Comparison of ENCODE assay signal across 6 cellular contexts in the genomic region with DNA sequence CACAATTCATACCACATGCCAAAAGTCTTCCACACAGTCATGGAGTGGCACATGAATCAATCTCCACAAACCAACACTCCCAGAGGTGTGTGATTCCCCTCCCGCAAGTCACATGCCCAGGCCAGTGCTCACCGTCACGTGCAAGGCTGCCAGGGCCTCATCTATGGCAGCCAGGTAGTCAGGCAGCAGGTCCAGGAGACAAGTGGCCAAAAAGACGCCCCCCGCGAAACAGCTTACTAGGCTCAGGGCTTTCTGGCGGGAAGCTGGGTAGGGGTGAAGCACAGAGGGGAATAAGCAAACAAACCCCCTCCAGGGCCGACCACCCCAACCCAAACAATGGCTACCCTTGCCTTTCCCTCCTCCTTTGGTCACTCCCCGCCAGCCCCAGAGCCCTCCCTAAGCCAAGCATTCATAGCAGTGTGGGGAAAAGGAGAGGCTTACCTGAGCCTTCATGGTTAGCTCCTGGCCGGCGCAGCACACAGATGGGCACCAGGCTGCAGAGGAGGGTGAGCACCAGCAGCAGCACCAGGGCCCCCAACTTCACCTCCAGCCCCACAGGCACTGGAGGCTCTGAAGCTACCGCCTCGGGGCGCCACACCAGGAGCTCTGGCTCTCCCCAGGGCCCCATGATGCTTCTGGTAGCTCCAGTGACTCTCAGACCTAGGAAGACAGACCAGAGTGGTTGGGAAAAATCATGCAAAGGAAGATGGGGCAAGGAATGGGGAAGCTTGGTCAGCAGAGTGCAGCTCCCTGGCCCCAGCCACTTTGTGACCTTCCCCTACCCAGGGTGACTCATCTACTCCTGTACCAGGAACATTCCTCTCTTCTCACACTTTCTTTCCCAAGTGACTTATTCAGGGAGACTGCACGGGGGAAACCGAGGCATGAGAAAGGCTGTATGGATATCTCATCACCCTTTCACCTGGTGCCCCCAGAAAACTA. TPM values are rescaled to one million over a fixed set of nuclear protein-coding genes. Genes with fewer than 3 reads are reported as not detected.
DNase-seq lines count a peak whose midpoint lies in the region; FAIRE-seq and TF ChIP-seq lines count a peak whose summit lies in the region.

No MANE protein-coding gene starts in this region.

- H2BK15ac ChIP-seq in neuronal stem cell (ENCODE audit: low read length), result peak overlapping the region; percentile 7

- peak overlapping the region; percentile 87 for H3K4me3 Mint-ChIP-seq in activated CD4-positive, alpha-beta T cell treated with anti-CD3 and anti-CD28 coated beads, Interleukin-2, amount 10 ng/mL, durations not matched to agents 24 days and 14 days

- no peaks in the 10 kb centered on the region for H3K27me3 ChIP-seq in bronchial epithelial cell (ENCODE audit: control insufficient read depth, insufficient read depth, low read length)
- H3K27me3 ChIP-seq in neuronal stem cell (ENCODE audit: control insufficient read depth in 3 of 3, insufficient read depth in 3 of 3, low read depth in 1 of 3, low read length in 3 of 3), result no peaks in the 10 kb centered on the region

- H4K91ac ChIP-seq in neuronal stem cell (ENCODE audit: low read depth, low read length, poor library complexity), result no peak overlapping the region

- peak overlapping the region; percentile 84 for H3K9ac ChIP-seq in neuronal stem cell (ENCODE audit: low read depth, low read length, poor library complexity)

- H3K36me3 ChIP-seq in bronchial epithelial cell (ENCODE audit: control insufficient read depth, insufficient read depth, low read length) (peaks cover 9% of the 10 kb centered on the region), neuronal stem cell (replicated peaks in 1 of 2; ENCODE audit: control insufficient read depth in 2 of 2, insufficient read depth in 2 of 2, low read length in 2 of 2) (peaks cover 20 to 41% of the 10 kb centered on the region in 2 donors)

- no peak overlapping the region for H3K4ac ChIP-seq in neuronal stem cell (ENCODE audit: low read length)

- H3K14ac ChIP-seq in neuronal stem cell (ENCODE audit: low read length), result no peak overlapping the region

- H4K8ac ChIP-seq in neuronal stem cell (ENCODE audit: low read depth, low read length), result no peak overlapping the region

- H3K4me2 ChIP-seq in neuronal stem cell (ENCODE audit: insufficient read depth, low read length, poor library complexity, severe bottlenecking), result peak overlapping the region; percentile 77

- no peak for TF ChIP-seq CTCF in bronchial epithelial cell (IDR thresholded peaks at IDR 0.05; ENCODE audit: insufficient read depth, low read length, severe bottlenecking)

- H2BK5ac ChIP-seq in neuronal stem cell (ENCODE audit: low read length), result peak overlapping the region; percentile 55

- H3K27ac ChIP-seq in neuronal stem cell (replicated peaks; ENCODE audit: low read length), result no peak overlapping the region

- no peak for FAIRE-seq in bronchial epithelial cell (lab: Jason Lieb, UNC)

- H3K9me3 ChIP-seq in neuronal stem cell (replicated peaks in 1 of 2; ENCODE audit: control insufficient read depth in 2 of 2, insufficient read depth in 1 of 2, low read depth in 1 of 2, low read length in 2 of 2), result no peaks in the 10 kb centered on the region

- H3K79me1 ChIP-seq in neuronal stem cell (ENCODE audit: low read depth, low read length), result peaks cover 13% of the 10 kb centered on the region

- peak overlapping the region; percentile 55 for H3K18ac ChIP-seq in neuronal stem cell (ENCODE audit: low read length)

- H3K36me3 Mint-ChIP-seq in activated CD4-positive, alpha-beta T cell treated with anti-CD3 and anti-CD28 coated beads, Interleukin-2, amount 10 ng/mL, durations not matched to agents 24 days and 14 days (ENCODE audit: low read depth), result peaks cover 32% of the 10 kb centered on the region

- peaks cover 48% of the 10 kb centered on the region for H3K4me1 Mint-ChIP-seq in activated CD4-positive, alpha-beta T cell treated with anti-CD3 and anti-CD28 coated beads, Interleukin-2, amount 10 ng/mL, durations not matched to agents 24 days and 14 days

- H3K9me3 Mint-ChIP-seq in activated CD4-positive, alpha-beta T cell treated with anti-CD3 and anti-CD28 coated beads, Interleukin-2, amount 10 ng/mL, durations not matched to agents 24 days and 14 days, result no peaks in the 10 kb centered on the region

- DNase-seq in activated CD4-positive, alpha-beta T cell treated with anti-CD3 and anti-CD28 coated beads, Interleukin-2, amount 10 ng/mL, durations not matched to agents 24 days and 14 days, result no peak
- DNase-seq in activated CD4-positive, alpha-beta T cell treated with anti-CD3 and anti-CD28 coated beads, Interleukin-2, amount 50 U/mL, for 4 hours, result no peak
- DNase-seq in bronchial epithelial cell (ENCODE audit: low read depth) (peak; percentile 65), neuronal stem cell (ENCODE audit: low spot score) (no peak), putamen (ENCODE audit: low spot score) (no peak), NCI-H1092 (lab: John Stamatoyannopoulos, UW) (no peak)

- H2AFZ ChIP-seq in neuronal stem cell (ENCODE audit: low read length), result no peak overlapping the region

- H3K23ac ChIP-seq in neuronal stem cell (ENCODE audit: low read depth, low read length, poor library complexity), result peak overlapping the region; percentile 76

- intact Hi-C loops in activated CD4-positive, alpha-beta T cell treated with anti-CD3 and anti-CD28 coated beads, Interleukin-2, amount 10 ng/mL, durations not matched to agents 24 days and 14 days (cut with micrococcal nuclease), result loop anchor here (1.0 to 10.0 kb wide), 3 partner anchors 28 to 428 kb away; a partner anchor contains a TSS

- peak overlapping the region; percentile 90 for H2AK5ac ChIP-seq in neuronal stem cell (ENCODE audit: low read depth, low read length)

- H2BK12ac ChIP-seq in neuronal stem cell (ENCODE audit: low read length), result no peak overlapping the region

- H3K27ac Mint-ChIP-seq in activated CD4-positive, alpha-beta T cell treated with anti-CD3 and anti-CD28 coated beads, Interleukin-2, amount 10 ng/mL, durations not matched to agents 24 days and 14 days, result peak overlapping the region; percentile 89

- no peaks in the 10 kb centered on the region for H3K27me3 Mint-ChIP-seq in activated CD4-positive, alpha-beta T cell treated with anti-CD3 and anti-CD28 coated beads, Interleukin-2, amount 10 ng/mL, durations not matched to agents 24 days and 14 days

- peaks cover 15 to 23% of the 10 kb centered on the region in 2 donors for H3K4me1 ChIP-seq in neuronal stem cell (ENCODE audit: control insufficient read depth in 2 of 2, insufficient read depth in 1 of 2, low read depth in 1 of 2, low read length in 2 of 2)

- peak overlapping the region; percentile 80 for H3K4me3 ChIP-seq in bronchial epithelial cell (ENCODE audit: low read depth, low read length)
- peak overlapping the region; percentile 68 to 84 for H3K4me3 ChIP-seq in neuronal stem cell (ENCODE audit: low read length in 2 of 2)

- no CpG with 5 or more reads among the region's 16 CpGs for WGBS in neuronal stem cell (ENCODE audit: extremely low coverage in 2 of 2, insufficient read length in 2 of 2, insufficient replicate concordance in 1 of 2), 2 donors

- peak overlapping the region; percentile 13 for H2BK120ac ChIP-seq in neuronal stem cell (ENCODE audit: low read depth, low read length)

RNA-seq across cellular contexts. Expression of a gene that starts 1.0 kb away (rescaled TPM):
- 71.6 and 78.2 TPM in 2 replicates for total RNA-seq in activated CD4-positive, alpha-beta T cell treated with anti-CD3 and anti-CD28 coated beads, Interleukin-2, amount 10 ng/mL, durations not matched to agents 24 days and 14 days
- total RNA-seq in bronchial epithelial cell, result 71.2 and 108 TPM in 2 replicates
- polyA plus RNA-seq in neuronal stem cell (2013, experiment 1 of 2), result 83.0 TPM
- polyA plus RNA-seq in neuronal stem cell (2013, experiment 2 of 2), result 80.7 TPM

RNA-seq across cellular contexts. Expression of a gene that starts 3.9 kb away (rescaled TPM):
- total RNA-seq in activated CD4-positive, alpha-beta T cell treated with anti-CD3 and anti-CD28 coated beads, Interleukin-2, amount 10 ng/mL, durations not matched to agents 24 days and 14 days, result 72.4 and 76.8 TPM in 2 replicates
- total RNA-seq in bronchial epithelial cell, result 2.6 and 4.7 TPM in 2 replicates
- polyA plus RNA-seq in neuronal stem cell (2013, experiment 1 of 2), result 22.5 TPM
- polyA plus RNA-seq in neuronal stem cell (2013, experiment 2 of 2), result 21.8 TPM

RNA-seq across cellular contexts. Expression of a gene that starts 5.3 kb away (rescaled TPM):
- total RNA-seq in activated CD4-positive, alpha-beta T cell treated with anti-CD3 and anti-CD28 coated beads, Interleukin-2, amount 10 ng/mL, durations not matched to agents 24 days and 14 days, result 8.3 and 9.7 TPM in 2 replicates
- total RNA-seq in bronchial epithelial cell, result 4.6 and 7.1 TPM in 2 replicates
- 14.4 TPM for polyA plus RNA-seq in neuronal stem cell (2013, experiment 1 of 2)
- polyA plus RNA-seq in neuronal stem cell (2013, experiment 2 of 2), result 14.5 TPM

RNA-seq across cellular contexts. Expression of a gene that starts 15.1 kb away (rescaled TPM):
- 195 and 200 TPM in 2 replicates for total RNA-seq in activated CD4-positive, alpha-beta T cell treated with anti-CD3 and anti-CD28 coated beads, Interleukin-2, amount 10 ng/mL, durations not matched to agents 24 days and 14 days
- total RNA-seq in bronchial epithelial cell, result 181 and 183 TPM in 2 replicates
- 64.0 TPM for polyA plus RNA-seq in neuronal stem cell (2013, experiment 1 of 2)
- 61.0 TPM for polyA plus RNA-seq in neuronal stem cell (2013, experiment 2 of 2)

RNA-seq across cellular contexts. Expression of a gene that starts 15.8 kb away (rescaled TPM):
- 128 and 130 TPM in 2 replicates for total RNA-seq in activated CD4-positive, alpha-beta T cell treated with anti-CD3 and anti-CD28 coated beads, Interleukin-2, amount 10 ng/mL, durations not matched to agents 24 days and 14 days
- 8.7 and 12.3 TPM in 2 replicates for total RNA-seq in bronchial epithelial cell
- polyA plus RNA-seq in neuronal stem cell (2013, experiment 1 of 2), result 10.8 TPM
- 10.8 TPM for polyA plus RNA-seq in neuronal stem cell (2013, experiment 2 of 2)

Comparison
In these comparisons a context has a peak if more than half of its experiments do, and no peak if none do; other contexts are left out.
1. RNA of a gene that starts 3.9 kb away (total RNA-seq): 72.4 to 76.8 TPM in activated CD4-positive, alpha-beta T cell treated with anti-CD3 and anti-CD28 coated beads, Interleukin-2, amount 10 ng/mL, durations not matched to agents 24 days and 14 days; 2.6 to 4.7 TPM in bronchial epithelial cell; every median in the first group is over 10 times any median in the second.